In the genomic region with DNA sequence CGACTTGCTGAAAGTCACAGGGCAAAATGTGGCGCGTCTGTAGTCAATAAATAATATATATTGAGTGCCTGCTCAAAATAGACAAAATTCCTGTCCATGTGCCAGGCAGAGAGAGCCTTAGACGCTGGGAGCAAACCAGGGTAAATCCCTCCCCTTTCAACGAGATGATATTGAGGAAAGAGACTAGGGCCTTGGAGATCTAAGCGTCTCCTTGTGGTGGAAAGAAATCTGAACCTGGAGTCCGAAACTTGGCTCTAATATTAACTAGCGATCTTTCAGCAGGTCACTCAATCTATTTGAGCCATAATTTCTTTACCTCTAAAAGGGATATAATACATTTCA, we compare ENCODE assay signal across 8 cellular contexts. TPM values are rescaled to one million over a fixed set of nuclear protein-coding genes. Genes with fewer than 3 reads are reported as not detected.
A peak's percentile ranks its signal among the peaks of the same experiment; 100 is the strongest.
DNase-seq lines count a peak whose midpoint lies in the region; ATAC-seq, FAIRE-seq and TF ChIP-seq lines count a peak whose summit lies in the region.

No MANE protein-coding gene starts in this region.

- H3K27ac Mint-ChIP-seq in astrocyte (ENCODE audit: unreplicated experiment), result peak overlapping the region; percentile 77

- FAIRE-seq in astrocyte (lab: Jason Lieb, UNC), result no peak

- H3K9ac ChIP-seq in astrocyte (ENCODE audit: low read length) (no peak overlapping the region), mucosa of stomach (ENCODE audit: low read length) (peak overlapping the region; percentile 85)

- peak overlapping the region; percentile 100 for H3K4me3 Mint-ChIP-seq in astrocyte (ENCODE audit: unreplicated experiment)

- H3K27me3 ChIP-seq in BE2C, result no peaks in the 10 kb centered on the region
- H3K27me3 ChIP-seq in astrocyte (ENCODE audit: insufficient read depth, low read length), result no peaks in the 10 kb centered on the region
- H3K27me3 ChIP-seq in mucosa of stomach (ENCODE audit: control insufficient read depth, insufficient read depth, low read length), result no peaks in the 10 kb centered on the region

- H3K36me3 ChIP-seq in BE2C, result peaks cover 17% of the 10 kb centered on the region
- H3K36me3 ChIP-seq in astrocyte (ENCODE audit: insufficient read depth, low read length), result peaks cover 5% of the 10 kb centered on the region
- H3K36me3 ChIP-seq in mucosa of stomach (ENCODE audit: control insufficient read depth, insufficient read depth, low read length), result no peaks in the 10 kb centered on the region

- no peaks in the 10 kb centered on the region for H3K9me3 ChIP-seq in BE2C
- no peaks in the 10 kb centered on the region for H3K9me3 ChIP-seq in astrocyte (ENCODE audit: insufficient read depth, low read depth, low read length)
- no peaks in the 10 kb centered on the region for H3K9me3 ChIP-seq in mucosa of stomach (ENCODE audit: control insufficient read depth, low read length)

- H3K79me2 ChIP-seq in astrocyte (ENCODE audit: insufficient read depth, low read length), result peaks cover 35% of the 10 kb centered on the region

- peaks cover 17% of the 10 kb centered on the region for H4K20me1 ChIP-seq in astrocyte (ENCODE audit: insufficient read depth, low read length)

- H2AFZ ChIP-seq in astrocyte (ENCODE audit: low read depth, low read length), result peak overlapping the region; percentile 73

- DNase-seq in BE2C, result no peak
- no peak for DNase-seq in astrocyte (ENCODE audit: low read depth)
- no peak for DNase-seq in NCI-H2227 treated with DMSO at 0.1 percent for 48 hours (lab: John Stamatoyannopoulos, UW)
- DNase-seq in NCI-H2107 (lab: John Stamatoyannopoulos, UW), result no peak

- H3K4me1 Mint-ChIP-seq in astrocyte (ENCODE audit: low read depth, unreplicated experiment), result peaks cover 10% of the 10 kb centered on the region

- no peak for TF ChIP-seq CTCF in BE2C (IDR thresholded peaks at IDR 0.05; ENCODE audit: low read depth, low read length)
- TF ChIP-seq CTCF in astrocyte (IDR thresholded peaks at IDR 0.05; ENCODE audit: insufficient read depth, low read depth, low read length), result no peak

- H3K4me3 ChIP-seq in BE2C (ENCODE audit: low read depth, low read length), result peak overlapping the region; percentile 84
- peak overlapping the region; percentile 96 for H3K4me3 ChIP-seq in astrocyte (ENCODE audit: insufficient read depth, low read depth, low read length)
- peak overlapping the region; percentile 99 for H3K4me3 ChIP-seq in mucosa of stomach (ENCODE audit: low read length)

- ATAC-seq in HG02870 (IDR thresholded peaks at IDR 0.05; ENCODE audit: unreplicated experiment) (peak; percentile 8), GM19397 (IDR thresholded peaks at IDR 0.05; ENCODE audit: unreplicated experiment) (no peak)
- ATAC-seq in activated CD4-positive, CD25-positive, alpha-beta regulatory T cell treated with anti-CD3 and anti-CD28 coated beads, Interleukin-2, amount 50 U/mL, for 24 hours, result no peak

- peaks cover 2% of the 10 kb centered on the region for H3K36me3 Mint-ChIP-seq in astrocyte (ENCODE audit: low read depth, unreplicated experiment)

- no peaks in the 10 kb centered on the region for H3K4me1 ChIP-seq in BE2C
- H3K4me1 ChIP-seq in astrocyte (ENCODE audit: insufficient read depth, low read length), result peaks cover 8% of the 10 kb centered on the region
- peaks cover 12% of the 10 kb centered on the region for H3K4me1 ChIP-seq in mucosa of stomach (ENCODE audit: control insufficient read depth, insufficient read depth, low read length)

- H3K4me2 ChIP-seq in astrocyte (ENCODE audit: low read length), result peak overlapping the region; percentile 99

- H3K9me3 Mint-ChIP-seq in astrocyte (ENCODE audit: unreplicated experiment), result peaks cover 1% of the 10 kb centered on the region

- no peak overlapping the region for H3K27ac ChIP-seq in astrocyte (ENCODE audit: low read depth, low read length)

- H3K27me3 Mint-ChIP-seq in astrocyte (ENCODE audit: low read depth, unreplicated experiment), result no peaks in the 10 kb centered on the region

RNA-seq across cellular contexts. Expression of gene DPP8, which starts 0.3 kb away (rescaled TPM):
- polyA plus RNA-seq in BE2C (2012; ENCODE audit: insufficient read depth, insufficient read length, low read depth), result 17.8 TPM
- total RNA-seq in astrocyte, result 25.7 and 29.5 TPM in 2 replicates

RNA-seq across cellular contexts. Expression of gene HACD3, which starts 12.4 kb away (rescaled TPM):
- polyA plus RNA-seq in BE2C (2012; ENCODE audit: insufficient read depth, insufficient read length, low read depth), result 88.6 TPM
- 122 and 129 TPM in 2 replicates for total RNA-seq in astrocyte
